ENCODE assay signal across 16 cellular contexts in the genomic region with DNA sequence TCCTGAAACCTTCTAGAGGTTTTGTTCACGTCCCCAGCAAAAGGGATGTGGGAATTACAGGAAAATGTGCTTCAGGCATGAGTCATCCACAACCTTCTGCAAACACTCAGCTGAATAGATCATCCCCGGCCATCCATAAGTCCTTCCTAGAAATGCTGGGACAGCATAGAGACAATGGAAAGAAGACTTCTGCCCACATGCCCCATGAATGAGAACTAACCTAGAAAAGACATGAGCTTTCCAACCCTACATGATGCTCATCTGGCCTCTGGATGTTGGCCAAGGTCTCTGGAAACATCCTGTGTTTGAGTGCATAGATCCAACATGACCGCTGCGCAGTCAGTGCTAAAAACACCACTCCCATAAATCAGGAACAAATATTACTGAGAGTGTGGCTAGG.
DNase-seq lines count a peak whose midpoint lies in the region; ATAC-seq, FAIRE-seq and TF ChIP-seq lines count a peak whose summit lies in the region.
"Had no signal": no experiment of that assay in that cellular context is flagged by ENCODE, and none has a peak within 500 bp of the region (broad histone marks: within the 10 kb centered on the region; RNA-seq: fewer than 3 reads in every experiment).

No MANE protein-coding gene starts in this region.

- H3K27ac Mint-ChIP-seq in HFFc6 = no peak overlapping the region
- H3K27ac Mint-ChIP-seq in astrocyte (ENCODE audit: unreplicated experiment) = peak overlapping the region; percentile 29
- H3K27ac Mint-ChIP-seq in progenitor cell of endocrine pancreas = no peak overlapping the region
- H3K27ac Mint-ChIP-seq in naive thymus-derived CD4-positive, alpha-beta T cell = no peak overlapping the region
- H3K27ac Mint-ChIP-seq: activated naive CD8-positive, alpha-beta T cell treated with anti-CD3 and anti-CD28 coated beads, Interleukin-2, amount 10 ng/mL, durations not matched to agents 7 days and 5 days; memory B cell had no signal

- intact Hi-C loops in naive thymus-derived CD4-positive, alpha-beta T cell (cut with micrococcal nuclease) = no loop called here

- H3K4me3 ChIP-seq in astrocyte (ENCODE audit: insufficient read depth, low read depth, low read length) = no peak overlapping the region
- no peak overlapping the region for H3K4me3 ChIP-seq in naive thymus-derived CD4-positive, alpha-beta T cell (ENCODE audit: low read length)
- H3K4me3 ChIP-seq: uterus had no signal

- H3K4me2 ChIP-seq in astrocyte (ENCODE audit: low read length) = peak overlapping the region; percentile 45

- H4K20me1 ChIP-seq in astrocyte (ENCODE audit: insufficient read depth, low read length) = no peaks in the 10 kb centered on the region

- no peaks in the 10 kb centered on the region for H3K9me3 Mint-ChIP-seq in HFFc6
- no peaks in the 10 kb centered on the region for H3K9me3 Mint-ChIP-seq in astrocyte (ENCODE audit: unreplicated experiment)
- no peaks in the 10 kb centered on the region for H3K9me3 Mint-ChIP-seq in progenitor cell of endocrine pancreas (ENCODE audit: low read depth)
- H3K9me3 Mint-ChIP-seq in naive thymus-derived CD4-positive, alpha-beta T cell = peaks cover 0 to 2% (median 0%) of the 10 kb centered on the region in 11 donors
- H3K9me3 Mint-ChIP-seq: activated naive CD8-positive, alpha-beta T cell treated with anti-CD3 and anti-CD28 coated beads, Interleukin-2, amount 10 ng/mL, durations not matched to agents 7 days and 5 days had no signal

- TF ChIP-seq CTCF in HFFc6 (IDR thresholded peaks at IDR 0.05) (no peak), astrocyte (IDR thresholded peaks at IDR 0.05; ENCODE audit: insufficient read depth, low read depth, low read length) (no peak), progenitor cell of endocrine pancreas (IDR thresholded peaks at IDR 0.05; ENCODE audit: unreplicated experiment) (no peak)

- H3K9me3 ChIP-seq in astrocyte (ENCODE audit: insufficient read depth, low read depth, low read length) = no peaks in the 10 kb centered on the region
- H3K9me3 ChIP-seq in naive thymus-derived CD4-positive, alpha-beta T cell (ENCODE audit: control insufficient read depth in 2 of 3, low read length in 3 of 3) = no peaks in the 10 kb centered on the region
- H3K9me3 ChIP-seq: uterus had no signal

- peak; percentile 81 for FAIRE-seq in astrocyte (lab: Jason Lieb, UNC)
- peak; percentile 79 for FAIRE-seq in islet of Langerhans (lab: Jason Lieb, UNC)

- H3K27me3 ChIP-seq in astrocyte (ENCODE audit: insufficient read depth, low read length) = no peaks in the 10 kb centered on the region
- no peaks in the 10 kb centered on the region for H3K27me3 ChIP-seq in naive thymus-derived CD4-positive, alpha-beta T cell (ENCODE audit: control insufficient read depth in 2 of 2, insufficient read depth in 2 of 2, low read length in 2 of 2)
- H3K27me3 ChIP-seq: uterus had no signal

- H2AFZ ChIP-seq in astrocyte (ENCODE audit: low read depth, low read length) = peak overlapping the region; percentile 51

- H3K4me1 Mint-ChIP-seq in HFFc6 (ENCODE audit: low read depth) (peaks cover 6% of the 10 kb centered on the region), astrocyte (ENCODE audit: low read depth, unreplicated experiment) (peaks cover 35% of the 10 kb centered on the region), progenitor cell of endocrine pancreas (ENCODE audit: low read depth) (no peaks in the 10 kb centered on the region)
- peaks cover 0 to 4% (median 0%) of the 10 kb centered on the region in 7 donors for H3K4me1 Mint-ChIP-seq in naive thymus-derived CD4-positive, alpha-beta T cell
- H3K4me1 Mint-ChIP-seq: memory B cell had no signal

- CTCF ChIA-PET in naive thymus-derived CD4-positive, alpha-beta T cell (lab: Charles Lee) = no interaction called here

- no peak for ATAC-seq in GM21526 (IDR thresholded peaks at IDR 0.05; ENCODE audit: low FRiP score, unreplicated experiment)
- ATAC-seq in naive thymus-derived CD4-positive, alpha-beta T cell = no peak
- ATAC-seq in GM21717 (IDR thresholded peaks at IDR 0.05; ENCODE audit: unreplicated experiment) = no peak

- peak overlapping the region; percentile 3 for H3K27ac ChIP-seq in astrocyte (ENCODE audit: low read depth, low read length)
- no peak overlapping the region for H3K27ac ChIP-seq in naive thymus-derived CD4-positive, alpha-beta T cell (ENCODE audit: low read depth, low read length)
- H3K27ac ChIP-seq: HL-60, uterus had no signal

- H3K4me3 Mint-ChIP-seq in HFFc6 (no peak overlapping the region), astrocyte (ENCODE audit: unreplicated experiment) (no peak overlapping the region), progenitor cell of endocrine pancreas (ENCODE audit: low read depth) (no peak overlapping the region)
- no peak overlapping the region for H3K4me3 Mint-ChIP-seq in naive thymus-derived CD4-positive, alpha-beta T cell
- H3K4me3 Mint-ChIP-seq: activated naive CD8-positive, alpha-beta T cell treated with anti-CD3 and anti-CD28 coated beads, Interleukin-2, amount 10 ng/mL, durations not matched to agents 7 days and 5 days; memory B cell had no signal

- no peaks in the 10 kb centered on the region for H3K79me2 ChIP-seq in astrocyte (ENCODE audit: insufficient read depth, low read length)

- H3K36me3 ChIP-seq in astrocyte (ENCODE audit: insufficient read depth, low read length) = no peaks in the 10 kb centered on the region
- H3K36me3 ChIP-seq in naive thymus-derived CD4-positive, alpha-beta T cell (ENCODE audit: control insufficient read depth in 2 of 3, insufficient read depth in 3 of 3, low read length in 3 of 3) = no peaks in the 10 kb centered on the region
- H3K36me3 ChIP-seq: uterus had no signal

- H3K36me3 Mint-ChIP-seq in HFFc6 (ENCODE audit: low read depth) (no peaks in the 10 kb centered on the region), astrocyte (ENCODE audit: low read depth, unreplicated experiment) (no peaks in the 10 kb centered on the region), progenitor cell of endocrine pancreas (ENCODE audit: insufficient read depth) (no peaks in the 10 kb centered on the region)
- no peaks in the 10 kb centered on the region for H3K36me3 Mint-ChIP-seq in naive thymus-derived CD4-positive, alpha-beta T cell
- H3K36me3 Mint-ChIP-seq: activated naive CD8-positive, alpha-beta T cell treated with anti-CD3 and anti-CD28 coated beads, Interleukin-2, amount 10 ng/mL, durations not matched to agents 7 days and 5 days; memory B cell had no signal

- peaks cover 15% of the 10 kb centered on the region for H3K4me1 ChIP-seq in astrocyte (ENCODE audit: insufficient read depth, low read length)
- H3K4me1 ChIP-seq in naive thymus-derived CD4-positive, alpha-beta T cell (ENCODE audit: control insufficient read depth in 2 of 2, insufficient read depth in 2 of 2, low read length in 2 of 2) = no peaks in the 10 kb centered on the region
- H3K4me1 ChIP-seq: uterus had no signal

- POLR2A ChIA-PET in naive thymus-derived CD4-positive, alpha-beta T cell (lab: Charles Lee) = no interaction called here

- DNase-seq in AG08395 (ENCODE audit: low spot score) = peak; percentile 84
- peak; percentile 21 for DNase-seq in HFFc6
- DNase-seq in astrocyte (ENCODE audit: low read depth) = peak; percentile 80
- no peak for DNase-seq in progenitor cell of endocrine pancreas (ENCODE audit: low spot score, unreplicated experiment)
- DNase-seq in naive thymus-derived CD4-positive, alpha-beta T cell = no peak
- DNase-seq: activated naive CD8-positive, alpha-beta T cell treated with anti-CD3 and anti-CD28 coated beads, Interleukin-2, amount 10 ng/mL, durations not matched to agents 7 days and 5 days; MM.1S; NCI-H524 treated with DMSO at 0.1 percent for 48 hours; occipital lobe; Right ventricle myocardium superior; uterus had no signal

- peaks cover 2% of the 10 kb centered on the region for H3K27me3 Mint-ChIP-seq in HFFc6 (ENCODE audit: insufficient read depth)
- H3K27me3 Mint-ChIP-seq in astrocyte (ENCODE audit: low read depth, unreplicated experiment) = no peaks in the 10 kb centered on the region
- peaks cover 15% of the 10 kb centered on the region for H3K27me3 Mint-ChIP-seq in progenitor cell of endocrine pancreas
- H3K27me3 Mint-ChIP-seq in naive thymus-derived CD4-positive, alpha-beta T cell = peaks cover 0 to 4% (median 0%) of the 10 kb centered on the region in 5 donors
- H3K27me3 Mint-ChIP-seq: memory B cell had no signal

- no peak overlapping the region for H3K9ac ChIP-seq in astrocyte (ENCODE audit: low read length)

Comparison
In these comparisons a context has a peak if more than half of its experiments do, and no peak if none do; other contexts are left out.
1. DNase-seq: peak in AG08395 (single experiment), HFFc6 (single experiment) and astrocyte (single experiment); none in progenitor cell of endocrine pancreas (single experiment) and naive thymus-derived CD4-positive, alpha-beta T cell (0 of 9).